In the genomic region with DNA sequence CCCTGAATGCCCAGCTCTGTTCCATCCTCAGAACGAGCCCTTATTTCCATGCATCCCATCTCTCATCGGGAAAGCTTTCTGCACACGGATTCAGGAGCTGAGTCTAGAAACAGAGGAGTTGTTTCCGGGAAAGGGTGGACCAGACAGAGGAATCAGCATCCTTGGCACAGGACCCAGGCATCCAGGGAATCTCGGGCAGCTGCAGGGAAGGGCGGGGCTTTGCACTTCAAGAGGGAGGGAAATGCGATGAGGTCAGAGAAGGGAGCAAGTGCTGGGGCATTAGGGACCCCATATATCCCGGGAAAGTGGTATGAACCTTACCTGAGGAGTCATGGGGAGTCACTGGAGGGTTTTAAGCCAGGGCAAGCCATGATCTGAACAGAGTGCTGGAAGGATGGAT, we compare ENCODE assay signal across 32 cellular contexts.
"Had no signal": no experiment of that assay in that cellular context is flagged by ENCODE, and none has a peak within 500 bp of the region (broad histone marks: within the 10 kb centered on the region; RNA-seq: fewer than 3 reads in every experiment).

No MANE protein-coding gene starts in this region.

- FAIRE-seq: astrocyte, TTC549 had no signal

- H3K27ac ChIP-seq: adrenal gland, body of pancreas, brain microvascular endothelial cell, breast epithelium, VCaP had no signal

- H3K9me3 ChIP-seq: adrenal gland had no signal

- H3K4me1 ChIP-seq: adrenal gland, breast epithelium had no signal

- H3K4me3 ChIP-seq: adrenal gland, body of pancreas, breast epithelium had no signal

- DNase-seq: activated B cell treated with CpG ODN at 0.5 μM for 24 hours; activated CD4-positive, alpha-beta memory T cell treated with anti-CD3 and anti-CD28 coated beads for 36 hours; activated CD4-positive, alpha-beta T cell treated with anti-CD3 and anti-CD28 coated beads for 4 hours; activated CD4-positive, alpha-beta T cell treated with anti-CD3 and anti-CD28 coated beads, Interleukin-2, amount 10 ng/mL, durations not matched to agents 24 days and 14 days; activated CD4-positive, alpha-beta T cell treated with anti-CD3 and anti-CD28 coated beads, Interleukin-2, amount 50 U/mL, for 1 hour; activated CD4-positive, alpha-beta T cell treated with anti-CD3 and anti-CD28 coated beads, Interleukin-2, amount 50 U/mL, for 4 hours; activated CD4-positive, CD25-positive, alpha-beta regulatory T cell treated with anti-CD3 and anti-CD28 coated beads, Interleukin-2, amount 50 U/mL, for 72 hours; activated CD8-positive, alpha-beta memory T cell treated with anti-CD3 and anti-CD28 coated beads, Interleukin-2, amount 50 U/mL, for 4 hours; activated CD8-positive, alpha-beta T cell treated with anti-CD3 and anti-CD28 coated beads for 36 hours; activated effector memory CD4-positive, alpha-beta T cell treated with anti-CD3 and anti-CD28 coated beads, Interleukin-2, amount 50 U/mL, for 16 hours; activated gamma-delta T cell treated with Interleukin-2 at 50 U/mL for 16 hours; activated naive CD4-positive, alpha-beta T cell; activated naive CD4-positive, alpha-beta T cell treated with anti-CD3 and anti-CD28 coated beads for 36 hours; activated naive CD4-positive, alpha-beta T cell treated with anti-CD3 and anti-CD28 coated beads, Interleukin-2, amount 50 U/mL, for 16 hours; activated naive CD8-positive, alpha-beta T cell treated with anti-CD3 and anti-CD28 coated beads for 36 hours; activated T-cell treated with anti-CD3 and anti-CD28 coated beads for 4 hours; activated T-cell treated with anti-CD3 and anti-CD28 coated beads, Interleukin-2, amount 50 U/mL, for 1 hour; activated T-cell treated with anti-CD3 and anti-CD28 coated beads, Interleukin-2, amount 50 U/mL, for 4 hours; activated T-cell treated with anti-CD3 and anti-CD28 coated beads, Interleukin-2, amount 50 U/mL, for 72 hours; adrenal gland; amniotic stem cell; aorta; body of pancreas; brain microvascular endothelial cell; central memory CD4-positive, alpha-beta T cell; T-helper 1 cell; T-helper 2 cell; T-helper 9 cell had no signal

- H3K27me3 ChIP-seq: adrenal gland, body of pancreas, brain microvascular endothelial cell had no signal

- H3K36me3 ChIP-seq: adrenal gland, brain microvascular endothelial cell, breast epithelium had no signal
